22 cellular contexts compared by ENCODE assay signal in the genomic region with DNA sequence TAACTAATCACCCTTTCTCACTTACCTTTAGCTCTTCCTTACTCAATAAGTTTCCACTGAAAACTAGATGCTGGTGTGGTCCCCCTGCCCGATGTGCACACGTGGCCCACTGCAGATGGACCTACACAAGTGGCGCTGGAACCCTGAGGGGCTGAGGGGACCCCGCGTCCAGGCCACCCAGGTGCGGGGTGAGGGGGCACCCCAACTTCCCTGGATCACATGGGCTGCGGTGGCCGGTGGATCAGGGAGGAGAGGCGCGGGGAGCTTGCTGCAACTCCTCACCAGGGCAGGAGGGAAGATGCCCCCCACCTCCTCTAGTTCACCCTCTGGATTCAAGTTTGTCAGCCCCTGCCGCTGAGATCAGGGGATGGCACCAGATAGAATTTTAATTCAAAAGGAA. TPM values are rescaled to one million over a fixed set of nuclear protein-coding genes. Genes with fewer than 3 reads are reported as not detected.
A peak's percentile ranks its signal among the peaks of the same experiment; 100 is the strongest.
DNase-seq lines count a peak whose midpoint lies in the region; ATAC-seq and TF ChIP-seq lines count a peak whose summit lies in the region.
"Had no signal": no experiment of that assay in that cellular context is flagged by ENCODE, and none has a peak within 500 bp of the region (broad histone marks: within the 10 kb centered on the region; RNA-seq: fewer than 3 reads in every experiment).

No MANE protein-coding gene starts in this region.

- no peaks in the 10 kb centered on the region for H3K9me2 ChIP-seq in Karpas-422 (replicated peaks; ENCODE audit: insufficient read depth, low read length)

- no peak overlapping the region for H2BK5ac ChIP-seq in mesenchymal stem cell (ENCODE audit: low read depth, low read length, poor library complexity, severe bottlenecking)

- no peak overlapping the region for H3K23ac ChIP-seq in mesenchymal stem cell (ENCODE audit: low read length in 2 of 2)

- H3K4me2 ChIP-seq in mesenchymal stem cell (ENCODE audit: low read length, poor library complexity, severe bottlenecking), result no peak overlapping the region
- no peak overlapping the region for H3K4me2 ChIP-seq in Karpas-422 (ENCODE audit: low read depth, low read length, poor library complexity, severe bottlenecking)
- H3K4me2 ChIP-seq: A549, BLaER1 had no signal

- H2AFZ ChIP-seq in mesenchymal stem cell (ENCODE audit: low read depth, low read length), result no peak overlapping the region
- H2AFZ ChIP-seq in Karpas-422 (ENCODE audit: low read length), result no peak overlapping the region

- peak overlapping the region; percentile 23 for H4K91ac ChIP-seq in mesenchymal stem cell (ENCODE audit: low read length)

- H3K36me3 ChIP-seq in mesenchymal stem cell (ENCODE audit: control insufficient read depth in 1 of 2, insufficient read depth in 2 of 2, low read depth in 1 of 2, low read length in 2 of 2) (no peaks in the 10 kb centered on the region), Karpas-422 (ENCODE audit: insufficient read depth, low read length) (no peaks in the 10 kb centered on the region)
- H3K36me3 ChIP-seq: BLaER1 had no signal

- no peak overlapping the region for H3K4ac ChIP-seq in mesenchymal stem cell (ENCODE audit: low read depth in 1 of 2, low read length in 2 of 2)

- WGBS in mesenchymal stem cell, result 95% methylated on average over 10 of the region's 11 CpGs

- no peaks in the 10 kb centered on the region for H4K20me1 ChIP-seq in Karpas-422 (ENCODE audit: insufficient read depth, low read depth, low read length)
- H4K20me1 ChIP-seq: BLaER1 had no signal

- no peak overlapping the region for H3K4me3 Mint-ChIP-seq in activated CD4-positive, alpha-beta T cell treated with anti-CD3 and anti-CD28 coated beads, Interleukin-2, amount 10 ng/mL, durations not matched to agents 24 days and 14 days
- H3K4me3 Mint-ChIP-seq in activated B cell treated with CpG ODN at 0.5 μM for 24 hours (no peak overlapping the region), mesothelial cell of epicardium (no peak overlapping the region)
- H3K4me3 Mint-ChIP-seq in stimulated activated naive B cell treated with anti-CD40 and anti-IgM and Interleukin-4, amounts not matched to agents 10 μg/mL and 1 μg/mL and 100 μg/mL, for 72 hours, result no peak overlapping the region
- H3K4me3 Mint-ChIP-seq: CD14-positive monocyte; CD8-positive, alpha-beta T cell; H9 had no signal

- H3K27ac ChIP-seq in mesenchymal stem cell (ENCODE audit: low read length, poor library complexity, severe bottlenecking), result no peak overlapping the region
- no peak overlapping the region for H3K27ac ChIP-seq in Karpas-422 (ENCODE audit: low read length)
- H3K27ac ChIP-seq: 22Rv1, A549, BLaER1 had no signal

- no peaks in the 10 kb centered on the region for H3K79me1 ChIP-seq in mesenchymal stem cell (replicated peaks; ENCODE audit: low read length, poor library complexity, severe bottlenecking)

- DNase-seq in activated CD4-positive, alpha-beta T cell treated with anti-CD3 and anti-CD28 coated beads, Interleukin-2, amount 10 ng/mL, durations not matched to agents 24 days and 14 days, result peak; percentile 41
- DNase-seq in activated CD4-positive, alpha-beta T cell treated with anti-CD3 and anti-CD28 coated beads, Interleukin-2, amount 50 U/mL, for 48 hours, result no peak
- no peak for DNase-seq in activated B cell treated with CpG ODN at 0.5 μM for 24 hours
- DNase-seq in mesenchymal stem cell, result no peak
- no peak for DNase-seq in stimulated activated naive B cell treated with anti-CD40 and anti-IgM and Interleukin-4, amounts not matched to agents 10 μg/mL and 1 μg/mL and 100 μg/mL, for 72 hours
- DNase-seq in Karpas-422, result no peak
- DNase-seq in mesothelial cell of epicardium (ENCODE audit: low spot score in 2 of 2, unreplicated experiment in 2 of 2), result no peak
- DNase-seq: AML-193; CD8-positive, alpha-beta T cell; DMS 273 treated with DMSO at 0.1 percent for 48 hours; DMS53; DND-41; EL; GOT3; H9 had no signal

- H3K36me3 Mint-ChIP-seq in activated CD4-positive, alpha-beta T cell treated with anti-CD3 and anti-CD28 coated beads, Interleukin-2, amount 10 ng/mL, durations not matched to agents 24 days and 14 days (ENCODE audit: low read depth), result no peaks in the 10 kb centered on the region
- H3K36me3 Mint-ChIP-seq in activated B cell treated with CpG ODN at 0.5 μM for 24 hours (ENCODE audit: low read depth), result peaks cover 4% of the 10 kb centered on the region
- H3K36me3 Mint-ChIP-seq in stimulated activated naive B cell treated with anti-CD40 and anti-IgM and Interleukin-4, amounts not matched to agents 10 μg/mL and 1 μg/mL and 100 μg/mL, for 72 hours, result no peaks in the 10 kb centered on the region
- no peaks in the 10 kb centered on the region for H3K36me3 Mint-ChIP-seq in mesothelial cell of epicardium
- H3K36me3 Mint-ChIP-seq: CD14-positive monocyte; CD8-positive, alpha-beta T cell had no signal

- POLR2A ChIA-PET in activated B cell treated with CpG ODN at 0.5 μM for 24 hours (lab: Charles Lee), result interaction anchor here (0.5 to 28.8 kb wide), 3 partner anchors 7 to 178 kb away, joined by 3 to 2264 read pairs (median 334); a partner anchor contains a TSS

- H3K4me1 ChIP-seq in mesenchymal stem cell (ENCODE audit: control insufficient read depth, insufficient read depth, low read depth, low read length) (no peaks in the 10 kb centered on the region), Karpas-422 (ENCODE audit: low read length) (peaks cover 30% of the 10 kb centered on the region)
- H3K4me1 ChIP-seq: A549 had no signal

- H3K9me3 Mint-ChIP-seq in activated CD4-positive, alpha-beta T cell treated with anti-CD3 and anti-CD28 coated beads, Interleukin-2, amount 10 ng/mL, durations not matched to agents 24 days and 14 days, result no peaks in the 10 kb centered on the region
- H3K9me3 Mint-ChIP-seq in activated B cell treated with CpG ODN at 0.5 μM for 24 hours (peaks cover 5% of the 10 kb centered on the region), mesothelial cell of epicardium (no peaks in the 10 kb centered on the region)
- peaks cover 0 to 1% of the 10 kb centered on the region in 2 donors for H3K9me3 Mint-ChIP-seq in stimulated activated naive B cell treated with anti-CD40 and anti-IgM and Interleukin-4, amounts not matched to agents 10 μg/mL and 1 μg/mL and 100 μg/mL, for 72 hours
- H3K9me3 Mint-ChIP-seq: CD14-positive monocyte; CD8-positive, alpha-beta T cell; H9 had no signal

- no peak overlapping the region for H2AK5ac ChIP-seq in mesenchymal stem cell (ENCODE audit: low read length, severe bottlenecking)

- CTCF ChIA-PET in activated B cell treated with CpG ODN at 0.5 μM for 24 hours (lab: Charles Lee), result no interaction called here

- no peak overlapping the region for H4K8ac ChIP-seq in mesenchymal stem cell (ENCODE audit: low read length)

- no peak overlapping the region for H3K27ac Mint-ChIP-seq in activated CD4-positive, alpha-beta T cell treated with anti-CD3 and anti-CD28 coated beads, Interleukin-2, amount 10 ng/mL, durations not matched to agents 24 days and 14 days
- H3K27ac Mint-ChIP-seq in activated B cell treated with CpG ODN at 0.5 μM for 24 hours (peak overlapping the region; percentile 98), mesothelial cell of epicardium (no peak overlapping the region)
- H3K27ac Mint-ChIP-seq in stimulated activated naive B cell treated with anti-CD40 and anti-IgM and Interleukin-4, amounts not matched to agents 10 μg/mL and 1 μg/mL and 100 μg/mL, for 72 hours, result peak overlapping the region; percentile 84
- H3K27ac Mint-ChIP-seq: CD8-positive, alpha-beta T cell; H9 had no signal

- peaks cover 0 to 59% of the 10 kb centered on the region in 2 experiments for H3K27me3 ChIP-seq in mesenchymal stem cell (ENCODE audit: control insufficient read depth in 1 of 2, insufficient read depth in 1 of 2, low read length in 2 of 2)
- H3K27me3 ChIP-seq in Karpas-422 (ENCODE audit: low read length), result no peaks in the 10 kb centered on the region
- H3K27me3 ChIP-seq: BLaER1 had no signal

- no peak overlapping the region for H2BK12ac ChIP-seq in mesenchymal stem cell (ENCODE audit: low read length in 2 of 2)

- no peak overlapping the region for H2BK120ac ChIP-seq in mesenchymal stem cell (ENCODE audit: low read depth, low read length)

- no peaks in the 10 kb centered on the region for H3K79me2 ChIP-seq in Karpas-422 (ENCODE audit: low read length)

- H3K9me3 ChIP-seq in mesenchymal stem cell (ENCODE audit: control insufficient read depth, low read length) (no peaks in the 10 kb centered on the region), Karpas-422 (ENCODE audit: low read length) (no peaks in the 10 kb centered on the region)
- H3K9me3 ChIP-seq: A549, BLaER1 had no signal

- ATAC-seq in activated B cell treated with CpG ODN at 0.5 μM for 24 hours (ENCODE audit: low read depth) (no peak), GM18519 (IDR thresholded peaks at IDR 0.05; ENCODE audit: low FRiP score, unreplicated experiment) (no peak)
- no peak for ATAC-seq in stimulated activated naive B cell treated with anti-CD40 and anti-IgM and Interleukin-4, amounts not matched to agents 10 μg/mL and 1 μg/mL and 100 μg/mL, for 72 hours (replicated peaks)
- ATAC-seq: A549; CD8-positive, alpha-beta T cell had no signal

- H3K27me3 Mint-ChIP-seq in activated CD4-positive, alpha-beta T cell treated with anti-CD3 and anti-CD28 coated beads, Interleukin-2, amount 10 ng/mL, durations not matched to agents 24 days and 14 days, result peaks cover 7% of the 10 kb centered on the region
- no peaks in the 10 kb centered on the region for H3K27me3 Mint-ChIP-seq in activated B cell treated with CpG ODN at 0.5 μM for 24 hours
- H3K27me3 Mint-ChIP-seq in stimulated activated naive B cell treated with anti-CD40 and anti-IgM and Interleukin-4, amounts not matched to agents 10 μg/mL and 1 μg/mL and 100 μg/mL, for 72 hours, result no peaks in the 10 kb centered on the region
- H3K27me3 Mint-ChIP-seq in mesothelial cell of epicardium (ENCODE audit: low read depth), result peaks cover 66% of the 10 kb centered on the region

- peak overlapping the region in 1 of 2 experiments; percentile 23 for H3K14ac ChIP-seq in mesenchymal stem cell (ENCODE audit: low read length in 2 of 2)

- peak overlapping the region; percentile 26 for H2BK15ac ChIP-seq in mesenchymal stem cell (ENCODE audit: low read depth, poor library complexity, severe bottlenecking)

- H3K18ac ChIP-seq in mesenchymal stem cell (ENCODE audit: low read depth in 1 of 2, low read length in 2 of 2), result peak overlapping the region in 1 of 2 experiments; percentile 50

- TF ChIP-seq CTCF in activated B cell treated with CpG ODN at 0.5 μM for 24 hours (IDR thresholded peaks at IDR 0.05) (no peak), mesothelial cell of epicardium (IDR thresholded peaks at IDR 0.05; ENCODE audit: unreplicated experiment) (no peak)

- peaks cover 27% of the 10 kb centered on the region for H3K4me1 Mint-ChIP-seq in activated CD4-positive, alpha-beta T cell treated with anti-CD3 and anti-CD28 coated beads, Interleukin-2, amount 10 ng/mL, durations not matched to agents 24 days and 14 days
- H3K4me1 Mint-ChIP-seq in activated B cell treated with CpG ODN at 0.5 μM for 24 hours (peaks cover 81% of the 10 kb centered on the region), mesothelial cell of epicardium (no peaks in the 10 kb centered on the region)
- peaks cover 43 to 62% of the 10 kb centered on the region in 2 donors for H3K4me1 Mint-ChIP-seq in stimulated activated naive B cell treated with anti-CD40 and anti-IgM and Interleukin-4, amounts not matched to agents 10 μg/mL and 1 μg/mL and 100 μg/mL, for 72 hours

- intact Hi-C loops in activated CD4-positive, alpha-beta T cell treated with anti-CD3 and anti-CD28 coated beads, Interleukin-2, amount 10 ng/mL, durations not matched to agents 24 days and 14 days (cut with micrococcal nuclease), result no loop called here
- intact Hi-C loops in activated B cell treated with CpG ODN at 0.5 μM for 24 hours (cut with micrococcal nuclease), result no loop called here

- H3K4me3 ChIP-seq in mesenchymal stem cell (ENCODE audit: insufficient read depth in 1 of 2, low read depth in 1 of 2, low read length in 2 of 2) (no peak overlapping the region), Karpas-422 (ENCODE audit: low read length) (no peak overlapping the region)
- H3K4me3 ChIP-seq: A549, BLaER1 had no signal

- H3K9ac ChIP-seq in mesenchymal stem cell (ENCODE audit: low read length) (no peak overlapping the region), Karpas-422 (ENCODE audit: low read length) (no peak overlapping the region)
- H3K9ac ChIP-seq: BLaER1 had no signal

RNA-seq across cellular contexts. Expression of a gene that starts 12.5 kb away (rescaled TPM):
- 0.21 and 0.38 TPM in 2 replicates for total RNA-seq in activated CD4-positive, alpha-beta T cell treated with anti-CD3 and anti-CD28 coated beads, Interleukin-2, amount 10 ng/mL, durations not matched to agents 24 days and 14 days
- 153 and 167 TPM in 2 replicates for total RNA-seq in activated B cell treated with CpG ODN at 0.5 μM for 24 hours
- 0.22 TPM for polyA plus RNA-seq in mesenchymal stem cell (2013, experiment 1 of 2)
- polyA plus RNA-seq in mesenchymal stem cell (2013, experiment 2 of 2), result 0.04 TPM
- 70.0 and 103 TPM in 2 replicates for total RNA-seq in Karpas-422 (2014; rRNA removed; shearing (Covaris generic); ENCODE audit: low replicate concordance)
- 4.8 to 6.1 TPM (median 5.8 TPM) in 3 replicates for total RNA-seq in mesothelial cell of epicardium

RNA-seq across cellular contexts. Expression of a gene that starts 51.5 kb away (rescaled TPM):
- 38.5 and 42.6 TPM in 2 replicates for total RNA-seq in activated CD4-positive, alpha-beta T cell treated with anti-CD3 and anti-CD28 coated beads, Interleukin-2, amount 10 ng/mL, durations not matched to agents 24 days and 14 days
- total RNA-seq in activated B cell treated with CpG ODN at 0.5 μM for 24 hours (718 and 730 TPM in 2 replicates), mesothelial cell of epicardium (2.0 to 2.2 TPM (median 2.0 TPM) in 3 replicates)
- 3.1 TPM for polyA plus RNA-seq in mesenchymal stem cell (2013, experiment 1 of 2)
- polyA plus RNA-seq in mesenchymal stem cell (2013, experiment 2 of 2), result 2.4 TPM
- 571 and 780 TPM in 2 replicates for total RNA-seq in Karpas-422 (2014; rRNA removed; shearing (Covaris generic); ENCODE audit: low replicate concordance)
- total RNA-seq: G401, HT-29 had no signal

RNA-seq across cellular contexts. Expression of a gene that starts 53.5 kb away (rescaled TPM):
- 320 TPM in 2 replicates for total RNA-seq in activated CD4-positive, alpha-beta T cell treated with anti-CD3 and anti-CD28 coated beads, Interleukin-2, amount 10 ng/mL, durations not matched to agents 24 days and 14 days
- 347 and 370 TPM in 2 replicates for total RNA-seq in activated B cell treated with CpG ODN at 0.5 μM for 24 hours
- 132 TPM for polyA plus RNA-seq in mesenchymal stem cell (2013, experiment 1 of 2)
- 129 TPM for polyA plus RNA-seq in mesenchymal stem cell (2013, experiment 2 of 2)
- total RNA-seq in Karpas-422 (2014; rRNA removed; shearing (Covaris generic); ENCODE audit: low replicate concordance), result 201 and 221 TPM in 2 replicates
- 235 to 261 TPM (median 246 TPM) in 3 replicates for total RNA-seq in mesothelial cell of epicardium

RNA-seq across cellular contexts. Expression of a gene that starts 53.9 kb away (rescaled TPM):
- total RNA-seq in activated CD4-positive, alpha-beta T cell treated with anti-CD3 and anti-CD28 coated beads, Interleukin-2, amount 10 ng/mL, durations not matched to agents 24 days and 14 days, result 4.7 and 6.2 TPM in 2 replicates
- total RNA-seq in activated B cell treated with CpG ODN at 0.5 μM for 24 hours, result 853 and 854 TPM in 2 replicates
- 10.6 TPM for polyA plus RNA-seq in mesenchymal stem cell (2013, experiment 1 of 2)
- 8.7 TPM for polyA plus RNA-seq in mesenchymal stem cell (2013, experiment 2 of 2)
- 236 and 601 TPM in 2 replicates for total RNA-seq in Karpas-422 (2014; rRNA removed; shearing (Covaris generic); ENCODE audit: low replicate concordance)
- total RNA-seq in mesothelial cell of epicardium, result 12.0 to 12.7 TPM (median 12.0 TPM) in 3 replicates
- total RNA-seq: G401, HT-29 had no signal
- polyA plus RNA-seq: A549 had no signal

Comparison
In these comparisons a context has a peak if more than half of its experiments do, and no peak if none do; other contexts are left out.
1. H3K27ac Mint-ChIP-seq: peak in activated B cell treated with CpG ODN at 0.5 μM for 24 hours (single experiment) and stimulated activated naive B cell treated with anti-CD40 and anti-IgM and Interleukin-4, amounts not matched to agents 10 μg/mL and 1 μg/mL and 100 μg/mL, for 72 hours (single experiment); none in activated CD4-positive, alpha-beta T cell treated with anti-CD3 and anti-CD28 coated beads, Interleukin-2, amount 10 ng/mL, durations not matched to agents 24 days and 14 days (single experiment) and mesothelial cell of epicardium (single experiment).
2. RNA of a gene that starts 12.5 kb away (total RNA-seq): 153 to 167 TPM in activated B cell treated with CpG ODN at 0.5 μM for 24 hours and 70.0 to 103 TPM in Karpas-422; 4.8 to 6.1 TPM in mesothelial cell of epicardium and 0.21 to 0.38 TPM in activated CD4-positive, alpha-beta T cell treated with anti-CD3 and anti-CD28 coated beads, Interleukin-2, amount 10 ng/mL, durations not matched to agents 24 days and 14 days; every median in the first group is over 10 times any median in the second.
3. RNA of a gene that starts 51.5 kb away (total RNA-seq): 571 to 780 TPM in Karpas-422 and 718 to 730 TPM in activated B cell treated with CpG ODN at 0.5 μM for 24 hours; 38.5 to 42.6 TPM in activated CD4-positive, alpha-beta T cell treated with anti-CD3 and anti-CD28 coated beads, Interleukin-2, amount 10 ng/mL, durations not matched to agents 24 days and 14 days and 2.0 to 2.2 TPM in mesothelial cell of epicardium; every median in the first group is over 10 times any median in the second.